9 cellular contexts compared by ENCODE assay signal in the genomic region with DNA sequence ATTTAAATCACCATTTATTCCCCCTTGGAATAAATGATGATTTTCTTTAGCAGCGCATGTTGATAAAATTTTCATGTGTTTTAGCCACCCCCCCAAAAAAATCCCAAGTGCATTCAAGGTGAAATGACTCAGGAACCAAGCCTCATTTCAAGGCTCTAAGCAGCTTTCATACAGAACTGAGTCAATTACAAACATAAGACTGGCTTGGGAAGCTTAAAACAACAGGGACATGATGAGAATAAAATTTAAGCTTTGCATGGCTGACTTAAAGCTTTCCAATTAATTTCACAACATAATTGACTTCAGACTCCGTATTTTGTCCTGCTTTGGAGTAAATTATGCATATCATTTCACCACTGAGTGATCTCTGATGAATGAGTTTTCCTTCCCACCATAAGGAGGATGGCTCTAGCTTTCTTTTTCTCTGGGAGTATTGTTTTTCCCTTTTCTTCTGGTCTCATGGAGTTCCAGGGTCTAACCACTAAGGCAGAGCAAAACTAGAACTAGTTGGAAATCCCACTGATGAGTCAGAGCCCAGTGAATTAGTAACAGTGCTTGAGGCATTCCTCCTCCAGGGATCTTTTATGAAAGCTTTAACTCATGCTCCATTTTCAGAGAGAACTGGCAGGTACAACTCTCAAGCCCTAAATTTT.
A peak's percentile ranks its signal among the peaks of the same experiment; 100 is the strongest.
DNase-seq lines count a peak whose midpoint lies in the region; ATAC-seq and TF ChIP-seq lines count a peak whose summit lies in the region.
"Had no signal": no experiment of that assay in that cellular context is flagged by ENCODE, and none has a peak within 500 bp of the region (broad histone marks: within the 10 kb centered on the region; RNA-seq: fewer than 3 reads in every experiment).

No MANE protein-coding gene starts in this region.

- TF ChIP-seq CTCF in gastroesophageal sphincter (IDR thresholded peaks at IDR 0.05) (peak in 2 of 4 experiments; percentile 30 to 33), uterus (IDR thresholded peaks at IDR 0.05) (peak in 2 of 4 experiments; percentile 11 to 21)

- H3K4me1 Mint-ChIP-seq in T-helper 17 cell: peaks cover 27% of the 10 kb centered on the region
- H3K4me1 Mint-ChIP-seq: neural crest cell had no signal

- H3K27ac Mint-ChIP-seq in T-helper 17 cell: no peak overlapping the region

- peak overlapping the region; percentile 9 for H3K4me3 Mint-ChIP-seq in T-helper 17 cell
- H3K4me3 Mint-ChIP-seq: neural crest cell had no signal

- no peaks in the 10 kb centered on the region for H3K27me3 Mint-ChIP-seq in T-helper 17 cell

- H3K36me3 Mint-ChIP-seq in T-helper 17 cell (ENCODE audit: low read depth): peaks cover 6% of the 10 kb centered on the region

- H3K4me1 ChIP-seq in gastroesophageal sphincter: peaks cover 27 to 48% (median 47%) of the 10 kb centered on the region in 3 donors
- peaks cover 3 to 6% of the 10 kb centered on the region in 2 donors for H3K4me1 ChIP-seq in uterus

- ATAC-seq in Right ventricle myocardium superior (ENCODE audit: poor library complexity) (peak; percentile 52), T-helper 17 cell (no peak), gastroesophageal sphincter (peak; percentile 67), GM21723 (IDR thresholded peaks at IDR 0.05; ENCODE audit: unreplicated experiment) (no peak), GM21390 (IDR thresholded peaks at IDR 0.05; ENCODE audit: unreplicated experiment) (no peak)

- H3K9me3 ChIP-seq in T-helper 17 cell (ENCODE audit: control insufficient read depth, low read length, poor library complexity, severe bottlenecking) (no peaks in the 10 kb centered on the region), gastroesophageal sphincter (no peaks in the 10 kb centered on the region), uterus (no peaks in the 10 kb centered on the region)

- no peak for DNase-seq in Right ventricle myocardium superior
- no peak for DNase-seq in cardiac septum (ENCODE audit: low spot score)
- no peak for DNase-seq in T-helper 17 cell
- DNase-seq in uterus: no peak
- no peak for DNase-seq in UCSD-AML1 (lab: John Stamatoyannopoulos, UW; ENCODE audit: unreplicated experiment)

- H3K27me3 ChIP-seq in gastroesophageal sphincter (no peaks in the 10 kb centered on the region), uterus (no peaks in the 10 kb centered on the region)

- H3K4me3 ChIP-seq in gastroesophageal sphincter (no peak overlapping the region), uterus (no peak overlapping the region)

- WGBS in gastroesophageal sphincter (ENCODE audit: low coverage in 1 of 2), 2 donors: 62 to 66% methylated on average over 2 of the region's 2 CpGs

- intact Hi-C loops in Right ventricle myocardium superior (cut with DNase I) (no loop called here), cardiac septum (cut with DNase I) (no loop called here), uterus (cut with DNase I; ENCODE audit: low total_unique reads) (no loop called here)

- TF ChIP-seq EP300 in gastroesophageal sphincter (IDR thresholded peaks at IDR 0.05): no peak

- H3K36me3 ChIP-seq in gastroesophageal sphincter (no peaks in the 10 kb centered on the region), uterus (no peaks in the 10 kb centered on the region)

- H3K27ac ChIP-seq in gastroesophageal sphincter (peak overlapping the region; percentile 29 to 60 (median 50)), uterus (peak overlapping the region; percentile 42 to 65)

- TF ChIP-seq POLR2A in gastroesophageal sphincter (IDR thresholded peaks at IDR 0.05): no peak
- TF ChIP-seq POLR2A in uterus (IDR thresholded peaks at IDR 0.05): no peak

Comparison
In these comparisons a context has a peak if more than half of its experiments do, and no peak if none do; other contexts are left out.
1. ATAC-seq: peak in Right ventricle myocardium superior (single experiment) and gastroesophageal sphincter (single experiment); none in T-helper 17 cell (single experiment), GM21723 (single experiment) and GM21390 (single experiment).